Comparison of ENCODE assay signal across 19 cellular contexts in genomic region chr15:78012643-78013077, GRCh38.
DNase-seq lines count a peak whose midpoint lies in the region; ATAC-seq, FAIRE-seq and TF ChIP-seq lines count a peak whose summit lies in the region.
"Had no signal": no experiment of that assay in that cellular context is flagged by ENCODE, and none has a peak within 500 bp of the region (broad histone marks: within the 10 kb centered on the region; RNA-seq: fewer than 3 reads in every experiment).

No MANE protein-coding gene starts in this region.

- H3K27me3 Mint-ChIP-seq in MCF 10A (ENCODE audit: insufficient read depth, unreplicated experiment): no peaks in the 10 kb centered on the region
- no peaks in the 10 kb centered on the region; the same call in 1 of the 2 replicates for H3K27me3 Mint-ChIP-seq in HFFc6 (ENCODE audit: insufficient read depth)
- H3K27me3 Mint-ChIP-seq: CD4-positive, CD25-positive, alpha-beta regulatory T cell; IgD-negative memory B cell; stimulated activated naive CD8-positive, alpha-beta T cell treated with anti-CD3 and anti-CD28 coated beads, Interleukin-15, amount 100 ng/mL, for 72 hours; T-cell had no signal

- no peak overlapping the region for H2AK5ac ChIP-seq in H1 (ENCODE audit: low read depth, low read length)

- intact Hi-C loops in MCF 10A (cut with micrococcal nuclease) (loop anchor here (2.0 kb wide), 1 partner anchor 64 kb away; the partner anchor contains the start of gene TBC1D2B), mammary epithelial cell (cut with micrococcal nuclease) (no loop called here), upper lobe of right lung (cut with DNase I) (no loop called here)

- no peak overlapping the region for H3K4ac ChIP-seq in H1 (replicated peaks; ENCODE audit: insufficient read length, low read depth, low read length)

- H2BK5ac ChIP-seq in H1 (ENCODE audit: low read depth, low read length): no peak overlapping the region; the same call in 1 of the 2 replicates

- no peak overlapping the region for H3K27ac ChIP-seq in mammary epithelial cell (ENCODE audit: insufficient read depth, low read depth, low read length)
- H3K27ac ChIP-seq in H1 (ENCODE audit: low read depth, low read length): no peak overlapping the region; the same call in 1 of the 2 replicates
- H3K27ac ChIP-seq in mucosa of rectum (ENCODE audit: low read depth in 2 of 2, low read length in 2 of 2): peak overlapping the region; percentile 83 to 90
- peak overlapping the region; percentile 78 for H3K27ac ChIP-seq in upper lobe of right lung
- H3K27ac ChIP-seq: ascending aorta, psoas muscle, WERI-Rb-1 had no signal

- H3K9me3 Mint-ChIP-seq in MCF 10A (ENCODE audit: unreplicated experiment) (no peaks in the 10 kb centered on the region), HFFc6 (no peaks in the 10 kb centered on the region)
- H3K9me3 Mint-ChIP-seq: CD4-positive, CD25-positive, alpha-beta regulatory T cell; IgD-negative memory B cell; stimulated activated naive CD8-positive, alpha-beta T cell treated with anti-CD3 and anti-CD28 coated beads, Interleukin-15, amount 100 ng/mL, for 72 hours; T-cell had no signal

- no peak overlapping the region for H4K5ac ChIP-seq in H1 (ENCODE audit: insufficient read length, low read depth, low read length)

- peaks cover 6% of the 10 kb centered on the region for H3K36me3 ChIP-seq in mammary epithelial cell (ENCODE audit: insufficient read depth, low read length)
- peaks cover 2 to 16% (median 5%) of the 10 kb centered on the region in 4 experiments; a peak in 6 of 8 replicates for H3K36me3 ChIP-seq in H1 (ENCODE audit: control insufficient read depth in 2 of 4, insufficient read depth in 4 of 4, low read length in 3 of 4)
- H3K36me3 ChIP-seq in mucosa of rectum (ENCODE audit: control insufficient read depth in 2 of 2, insufficient read depth in 2 of 2, low read length in 2 of 2): peaks cover 52 to 77% of the 10 kb centered on the region in 2 donors
- H3K36me3 ChIP-seq in upper lobe of right lung: peaks cover 96% of the 10 kb centered on the region

- H4K20me1 ChIP-seq in mammary epithelial cell (ENCODE audit: insufficient read depth, low read length) (no peaks in the 10 kb centered on the region), H1 (replicated peaks in 1 of 2; ENCODE audit: control insufficient read depth in 1 of 2, insufficient read depth in 2 of 2, low read length in 2 of 2) (peaks cover 0 to 7% of the 10 kb centered on the region in 2 experiments)

- H4K8ac ChIP-seq in H1 (ENCODE audit: extremely low read depth, insufficient read depth, low read length): no peak overlapping the region

- H3K4me1 ChIP-seq in mammary epithelial cell (ENCODE audit: insufficient read depth, low read length) (peaks cover 13% of the 10 kb centered on the region), H1 (replicated peaks in 1 of 4; ENCODE audit: control insufficient read depth in 3 of 4, insufficient read depth in 4 of 4, low read length in 3 of 4) (no peaks in the 10 kb centered on the region; a peak in 1 of 7 replicates), mucosa of rectum (ENCODE audit: control insufficient read depth in 2 of 2, insufficient read depth in 2 of 2, low read length in 2 of 2) (peaks cover 20 to 30% of the 10 kb centered on the region in 2 donors), upper lobe of right lung (peaks cover 31% of the 10 kb centered on the region)

- H3K4me2 ChIP-seq in mammary epithelial cell (ENCODE audit: insufficient read depth, low read depth, low read length) (no peak overlapping the region), H1 (ENCODE audit: insufficient read depth in 1 of 2, low read depth in 2 of 2, low read length in 2 of 2) (no peak overlapping the region)

- no peak overlapping the region for H3K14ac ChIP-seq in H1 (ENCODE audit: insufficient read length)

- H3K79me1 ChIP-seq in H1 (ENCODE audit: low read depth, low read length): no peaks in the 10 kb centered on the region

- TF ChIP-seq POLR2A in H1 (IDR thresholded peaks at IDR 0.05; ENCODE audit: control extremely low read depth in 1 of 2, low read depth in 2 of 2, low read length in 2 of 2): no peak

- TF ChIP-seq RAD21 in H1 (IDR thresholded peaks at IDR 0.05 in 1 of 2, conservative IDR thresholded peaks at IDR 0.05 in 1 of 2; ENCODE audit: low read depth in 2 of 2, low read length in 2 of 2): no peak

- H4K91ac ChIP-seq in H1 (replicated peaks; ENCODE audit: insufficient read length, low read length): no peak overlapping the region

- no peak overlapping the region for H2BK12ac ChIP-seq in H1 (ENCODE audit: low read depth, low read length)

- no peak overlapping the region for H3K56ac ChIP-seq in H1 (replicated peaks; ENCODE audit: insufficient read length, low read depth, low read length)

- CTCF ChIA-PET in MCF 10A (lab: Yijun Ruan, JAX): interaction anchor here (0.9 to 1.3 kb wide), 4 partner anchors 11 to 228 kb away, joined by 3 to 4 read pairs (median 3); no protein-coding TSS in a partner anchor
- CTCF ChIA-PET in mammary epithelial cell (lab: Charles Lee; ENCODE audit: low non-redundant PET): no interaction called here
- CTCF ChIA-PET in H1 (lab: Charles Lee; ENCODE audit: partially characterized antibody): interaction anchor here (0.9 to 1.6 kb wide), 2 partner anchors 9 to 96 kb away, joined by 3 to 4 read pairs; no protein-coding TSS in a partner anchor

- no peak for TF ChIP-seq CTCF in MCF 10A (IDR thresholded peaks at IDR 0.05; ENCODE audit: unreplicated experiment)
- TF ChIP-seq CTCF in mammary epithelial cell (conservative IDR thresholded peaks at IDR 0.05 in 1 of 2, IDR thresholded peaks at IDR 0.05 in 1 of 2; ENCODE audit: extremely low read depth in 1 of 2, insufficient read depth in 1 of 2, low read depth in 1 of 2, low read length in 2 of 2): no peak
- no peak for TF ChIP-seq CTCF in H1 (IDR thresholded peaks at IDR 0.05; ENCODE audit: control extremely low read depth in 1 of 3, insufficient read depth in 1 of 3, low read depth in 1 of 3, low read length in 3 of 3)
- no peak for TF ChIP-seq CTCF in upper lobe of right lung (IDR thresholded peaks at IDR 0.05)
- TF ChIP-seq CTCF in HFFc6 (IDR thresholded peaks at IDR 0.05): no peak

- H3K4me3 Mint-ChIP-seq in MCF 10A (ENCODE audit: unreplicated experiment) (peak overlapping the region; percentile 25), HFFc6 (no peak overlapping the region)
- H3K4me3 Mint-ChIP-seq: CD4-positive, CD25-positive, alpha-beta regulatory T cell; IgD-negative memory B cell; stimulated activated naive CD8-positive, alpha-beta T cell treated with anti-CD3 and anti-CD28 coated beads, Interleukin-15, amount 100 ng/mL, for 72 hours; T-cell had no signal

- no peak for FAIRE-seq in H1 (lab: Jason Lieb, UNC)

- H3K9me3 ChIP-seq in mammary epithelial cell (replicated peaks; ENCODE audit: insufficient read depth, low read length): no peaks in the 10 kb centered on the region
- no peaks in the 10 kb centered on the region for H3K9me3 ChIP-seq in H1 (ENCODE audit: insufficient read depth in 2 of 2, low read depth in 1 of 2, low read length in 1 of 2)
- no peaks in the 10 kb centered on the region for H3K9me3 ChIP-seq in mucosa of rectum (ENCODE audit: control insufficient read depth in 2 of 2, low read length in 2 of 2)
- H3K9me3 ChIP-seq in upper lobe of right lung: no peaks in the 10 kb centered on the region
- H3K9me3 ChIP-seq: ascending aorta, psoas muscle had no signal

- POLR2A ChIA-PET in MCF 10A (lab: Yijun Ruan, JAX) (interaction anchor here (0.8 to 2.0 kb wide), 17 partner anchors 9 to 95 kb away, joined by 3 to 13 read pairs (median 4); no protein-coding TSS in a partner anchor), H1 (lab: Charles Lee; ENCODE audit: partially characterized antibody) (no interaction called here)

- H3K36me3 Mint-ChIP-seq in MCF 10A (ENCODE audit: insufficient read depth, unreplicated experiment) (peaks cover 70% of the 10 kb centered on the region), HFFc6 (ENCODE audit: low read depth) (peaks cover 4% of the 10 kb centered on the region; the same call in 1 of the 2 replicates)

- WGBS in mammary epithelial cell (ENCODE audit: low coverage, missing lambda C conversion rate): 93% methylated on average over 8 of the region's 8 CpGs
- 93% methylated on average over 8 of the region's 8 CpGs; no CpG with 5 or more reads in 1 of the 2 experiments for WGBS in H1 (ENCODE audit: extremely low coverage in 1 of 2, insufficient coverage in 1 of 2, insufficient read length in 1 of 2, insufficient replicate concordance in 2 of 2, low coverage in 1 of 2, low lambda C conversion rate in 2 of 2, missing lambda C conversion rate in 1 of 2), 2 experiments

- DNase-seq in MCF 10A (ENCODE audit: unreplicated experiment) (peak; percentile 95), mammary epithelial cell (no peak), H1 (ENCODE audit: low read depth in 1 of 2, low spot score in 2 of 2) (no peak), upper lobe of right lung (peak; percentile 83), HFFc6 (no peak)
- DNase-seq: activated gamma-delta T cell treated with Interleukin-2 at 50 U/mL for 16 hours; CD4-positive, CD25-positive, alpha-beta regulatory T cell; DMS79 treated with DMSO at 0.1 percent for 48 hours; erythroblast; islet precursor cell; stimulated activated naive CD8-positive, alpha-beta T cell treated with anti-CD3 and anti-CD28 coated beads, Interleukin-15, amount 100 ng/mL, for 72 hours; T-cell; WERI-Rb-1 had no signal

- no peak overlapping the region for H3K18ac ChIP-seq in H1 (ENCODE audit: extremely low read depth, low read length)

- H3K27me3 ChIP-seq in mammary epithelial cell (ENCODE audit: insufficient read depth, low read length) (no peaks in the 10 kb centered on the region), H1 (replicated peaks in 1 of 4; ENCODE audit: control insufficient read depth in 3 of 4, extremely low read depth in 1 of 4, insufficient read depth in 3 of 4, low read length in 3 of 4) (no peaks in the 10 kb centered on the region), mucosa of rectum (ENCODE audit: control insufficient read depth in 2 of 2, insufficient read depth in 2 of 2, low read length in 2 of 2) (no peaks in the 10 kb centered on the region), upper lobe of right lung (no peaks in the 10 kb centered on the region)
- H3K27me3 ChIP-seq: ascending aorta had no signal

- no peak overlapping the region for H2BK120ac ChIP-seq in H1 (replicated peaks; ENCODE audit: low read depth, low read length)

- H3K23me2 ChIP-seq in H1 (ENCODE audit: low read depth, low read length): no peaks in the 10 kb centered on the region

- no peak overlapping the region for H2AFZ ChIP-seq in mammary epithelial cell (ENCODE audit: low read depth, low read length)
- no peak overlapping the region for H2AFZ ChIP-seq in H1 (ENCODE audit: low read length)

- H2BK20ac ChIP-seq in H1 (ENCODE audit: low read length): no peak overlapping the region

- H3K79me2 ChIP-seq in mammary epithelial cell (ENCODE audit: insufficient read depth, low read length) (no peaks in the 10 kb centered on the region), H1 (ENCODE audit: control insufficient read depth in 1 of 2, insufficient read depth in 2 of 2, low read length in 2 of 2) (no peaks in the 10 kb centered on the region)

- no peak for TF ChIP-seq EP300 in H1 (IDR thresholded peaks at IDR 0.05; ENCODE audit: borderline replicate concordance in 1 of 2, low read depth in 2 of 2, low read length in 2 of 2)

- in situ Hi-C loops in mammary epithelial cell (cut with MboI; ENCODE audit: low sequenced_read_pairs in 2 of 2): no loop called here

- dilution Hi-C loops in mammary epithelial cell (cut with HindIII; ENCODE audit: low sequenced_read_pairs): loop anchor here (5.0 kb wide), 1 partner anchor 45 kb away; no protein-coding TSS in a partner anchor

- H3K4me3 ChIP-seq in mammary epithelial cell (replicated peaks in 1 of 3; ENCODE audit: insufficient read depth in 1 of 3, low read depth in 2 of 3, low read length in 3 of 3): no peak overlapping the region
- no peak overlapping the region for H3K4me3 ChIP-seq in H1 (ENCODE audit: extremely low read depth in 1 of 4, insufficient read depth in 2 of 4, low read depth in 3 of 4, low read length in 4 of 4)
- H3K4me3 ChIP-seq in mucosa of rectum (ENCODE audit: low read length in 2 of 2): peak overlapping the region; percentile 45 to 46
- no peak overlapping the region for H3K4me3 ChIP-seq in upper lobe of right lung
- H3K4me3 ChIP-seq: ascending aorta, psoas muscle had no signal

- no peak overlapping the region for H3K23ac ChIP-seq in H1 (ENCODE audit: insufficient read length)

- peak; percentile 89 for ATAC-seq in upper lobe of right lung
- no peak for ATAC-seq in GM21723 (IDR thresholded peaks at IDR 0.05; ENCODE audit: unreplicated experiment)
- no peak for ATAC-seq in SK-N-SH treated with all-trans-retinoic acid at 6 μM for 48 hours
- ATAC-seq: stimulated activated naive CD8-positive, alpha-beta T cell treated with anti-CD3 and anti-CD28 coated beads, Interleukin-15, amount 100 ng/mL, for 72 hours; T-cell had no signal

- H2BK15ac ChIP-seq in H1 (ENCODE audit: low read length): no peak overlapping the region

- no peak overlapping the region for H3K9ac ChIP-seq in mammary epithelial cell (ENCODE audit: insufficient read depth, low read length)
- H3K9ac ChIP-seq in H1 (replicated peaks in 1 of 4; ENCODE audit: extremely low read depth in 1 of 4, low read depth in 3 of 4, low read length in 3 of 4): no peak overlapping the region
- peak overlapping the region in 1 of 2 donors; percentile 42 for H3K9ac ChIP-seq in mucosa of rectum (ENCODE audit: low read depth in 1 of 2, low read length in 2 of 2)

- H3K27ac Mint-ChIP-seq in MCF 10A (ENCODE audit: low read depth, unreplicated experiment) (peak overlapping the region; percentile 90), HFFc6 (no peak overlapping the region)
- H3K27ac Mint-ChIP-seq: IgD-negative memory B cell; stimulated activated naive CD8-positive, alpha-beta T cell treated with anti-CD3 and anti-CD28 coated beads, Interleukin-15, amount 100 ng/mL, for 72 hours had no signal

- H3K4me1 Mint-ChIP-seq in MCF 10A (ENCODE audit: insufficient read depth, unreplicated experiment) (peaks cover 47% of the 10 kb centered on the region), HFFc6 (ENCODE audit: low read depth) (peaks cover 14% of the 10 kb centered on the region)

- BruUV-seq in MCF 10A (replicated peaks; lab: Mats Ljungman, UMichigan) (no TSS peak), mammary epithelial cell (replicated peaks; lab: Mats Ljungman, UMichigan) (no TSS peak)

Comparison
In these comparisons a context has a peak if more than half of its experiments do, and no peak if none do; other contexts are left out.
1. DNase-seq: peak in MCF 10A (single experiment) and upper lobe of right lung (single experiment); none in mammary epithelial cell (single experiment), H1 (0 of 2) and HFFc6 (single experiment).
2. H3K27ac ChIP-seq: peak in mucosa of rectum (2 of 2) and upper lobe of right lung (single experiment); none in mammary epithelial cell (single experiment) and H1 (single experiment).
3. H3K4me3 ChIP-seq: peak in mucosa of rectum (2 of 2); none in mammary epithelial cell (0 of 3), H1 (0 of 4) and upper lobe of right lung (single experiment).